ENCODE assay signal across 9 cellular contexts in the genomic region with DNA sequence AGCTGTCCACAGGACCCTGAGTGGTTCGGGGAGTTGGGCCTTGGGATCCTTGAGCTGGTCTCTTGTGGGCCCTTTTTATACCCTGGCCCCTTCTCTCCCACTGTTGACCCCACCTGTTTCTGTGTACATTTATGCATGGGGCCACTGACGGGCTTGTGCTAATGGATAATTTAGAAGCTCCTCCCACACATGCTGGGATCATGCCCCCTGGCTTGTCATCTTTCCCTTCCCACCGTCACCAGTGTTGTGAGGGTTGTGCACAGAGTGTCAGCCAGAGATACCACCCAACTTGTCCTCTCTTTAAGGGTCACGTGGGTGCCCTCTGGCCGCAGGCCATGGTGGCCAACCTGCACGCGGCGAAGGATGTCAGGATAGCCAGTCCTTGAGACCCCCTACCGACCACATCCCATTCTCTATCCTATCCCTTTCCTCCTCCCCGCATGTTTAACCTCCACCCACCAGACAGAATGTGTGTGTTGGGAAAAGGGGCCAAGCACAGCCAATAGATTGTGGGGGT. TPM values are rescaled to one million over a fixed set of nuclear protein-coding genes. Genes with fewer than 3 reads are reported as not detected.
"Had no signal": no experiment of that assay in that cellular context is flagged by ENCODE, and none has a peak within 500 bp of the region (broad histone marks: within the 10 kb centered on the region; RNA-seq: fewer than 3 reads in every experiment).

TSS of gene GH1 (minus strand) at position 51 of the 517 bp plus-strand sequence. CDS start 63 bp downstream, outside the sequence.

RNA-seq across cellular contexts. Expression of gene GH1, which starts in this region (rescaled TPM):
- total RNA-seq: activated CD8-positive, alpha-beta T cell treated with anti-CD3 and anti-CD28 coated beads for 36 hours; cardiac septum; esophagus mucosa; lower leg skin; mesothelial cell of epicardium; pancreas; sciatic nerve; thoracic aorta; upper lobe of right lung had no signal
- polyA plus RNA-seq: pancreas had no signal
